ENCODE assay signal across 13 cellular contexts in genomic region chr18:43751203-43751602, GRCh38.
A peak's percentile ranks its signal among the peaks of the same experiment; 100 is the strongest.
DNase-seq lines count a peak whose midpoint lies in the region; ATAC-seq and TF ChIP-seq lines count a peak whose summit lies in the region.
"Had no signal": no experiment of that assay in that cellular context is flagged by ENCODE, and none has a peak within 500 bp of the region (broad histone marks: within the 10 kb centered on the region; RNA-seq: fewer than 3 reads in every experiment).

No MANE protein-coding gene starts in this region.

- no peaks in the 10 kb centered on the region for H3K4me1 Mint-ChIP-seq in natural killer cell treated with Interleukin-12 subunit alpha and Interleukin-12 subunit beta and Interleukin-15 and Interleukin-18, amount 100 ng/mL, for 72 hours (ENCODE audit: low read depth in 2 of 2)
- no peaks in the 10 kb centered on the region for H3K4me1 Mint-ChIP-seq in endodermal cell

- no peak overlapping the region for H3K4me3 Mint-ChIP-seq in natural killer cell treated with Interleukin-12 subunit alpha and Interleukin-12 subunit beta and Interleukin-15 and Interleukin-18, amount 100 ng/mL, for 72 hours
- H3K4me3 Mint-ChIP-seq in endodermal cell = no peak overlapping the region

- peak overlapping the region; percentile 41 for H3K27ac ChIP-seq in RWPE2 (ENCODE audit: poor library complexity, severe bottlenecking)
- no peak overlapping the region for H3K27ac ChIP-seq in endodermal cell (ENCODE audit: low read depth, low read length)
- H3K27ac ChIP-seq: BLaER1 treated with 17β-estradiol and CSF1 and Interleukin-3, amounts not matched to agents 10 nM and 100 nM had no signal

- H3K36me3 Mint-ChIP-seq in natural killer cell treated with Interleukin-12 subunit alpha and Interleukin-12 subunit beta and Interleukin-15 and Interleukin-18, amount 100 ng/mL, for 72 hours = no peaks in the 10 kb centered on the region
- H3K36me3 Mint-ChIP-seq in endodermal cell (ENCODE audit: low read depth) = no peaks in the 10 kb centered on the region

- TF ChIP-seq CTCF in RWPE2 (IDR thresholded peaks at IDR 0.05; ENCODE audit: poor library complexity, severe bottlenecking) (no peak), epithelial cell of esophagus (IDR thresholded peaks at IDR 0.05; ENCODE audit: insufficient read depth, low read depth, low read length, missing control alignments) (no peak), retinal pigment epithelial cell (conservative IDR thresholded peaks at IDR 0.05; ENCODE audit: low read depth, low read length) (no peak), endodermal cell (conservative IDR thresholded peaks at IDR 0.05) (no peak)

- no peaks in the 10 kb centered on the region for H3K27me3 Mint-ChIP-seq in natural killer cell treated with Interleukin-12 subunit alpha and Interleukin-12 subunit beta and Interleukin-15 and Interleukin-18, amount 100 ng/mL, for 72 hours
- no peaks in the 10 kb centered on the region for H3K27me3 Mint-ChIP-seq in endodermal cell (ENCODE audit: insufficient read depth)

- H3K27me3 ChIP-seq in RWPE2 (ENCODE audit: insufficient read depth, poor library complexity, severe bottlenecking) (no peaks in the 10 kb centered on the region), endodermal cell (ENCODE audit: control insufficient read depth, insufficient read depth, low read length, poor library complexity, severe bottlenecking) (no peaks in the 10 kb centered on the region)
- H3K27me3 ChIP-seq: BLaER1 treated with 17β-estradiol and CSF1 and Interleukin-3, amounts not matched to agents 10 nM and 100 nM had no signal

- peaks cover 11% of the 10 kb centered on the region for H3K9me3 Mint-ChIP-seq in natural killer cell treated with Interleukin-12 subunit alpha and Interleukin-12 subunit beta and Interleukin-15 and Interleukin-18, amount 100 ng/mL, for 72 hours
- H3K9me3 Mint-ChIP-seq in endodermal cell = peaks cover 12% of the 10 kb centered on the region

- H3K4me3 ChIP-seq in RWPE2 (ENCODE audit: severe bottlenecking) (no peak overlapping the region), epithelial cell of esophagus (ENCODE audit: low read length) (no peak overlapping the region), retinal pigment epithelial cell (ENCODE audit: low read length) (no peak overlapping the region), endodermal cell (ENCODE audit: low read length) (no peak overlapping the region)
- H3K4me3 ChIP-seq: BLaER1 treated with 17β-estradiol and CSF1 and Interleukin-3, amounts not matched to agents 10 nM and 100 nM had no signal

- ATAC-seq in RWPE2 (ENCODE audit: low read depth) = 0 out of 3 replicates have a peak, but pooled peaks have one; percentile 10
- ATAC-seq in natural killer cell treated with Interleukin-12 subunit alpha and Interleukin-12 subunit beta and Interleukin-15 and Interleukin-18, amount 100 ng/mL, for 72 hours = no peak
- no peak for ATAC-seq in left cardiac atrium
- ATAC-seq in GM21360 (IDR thresholded peaks at IDR 0.05; ENCODE audit: unreplicated experiment) = no peak
- ATAC-seq: Panc1 had no signal

- H3K4me1 ChIP-seq in RWPE2 (ENCODE audit: insufficient read depth, poor library complexity, severe bottlenecking) (peaks cover 7% of the 10 kb centered on the region), endodermal cell (ENCODE audit: control insufficient read depth, insufficient read depth, low read length) (no peaks in the 10 kb centered on the region)
- H3K4me1 ChIP-seq: BLaER1 treated with 17β-estradiol and CSF1 and Interleukin-3, amounts not matched to agents 10 nM and 100 nM had no signal

- intact Hi-C loops in left cardiac atrium (cut with DNase I) = no loop called here

- H3K36me3 ChIP-seq in RWPE2 (ENCODE audit: low read depth) (no peaks in the 10 kb centered on the region), endodermal cell (ENCODE audit: control insufficient read depth, insufficient read depth, low read length) (no peaks in the 10 kb centered on the region)
- H3K36me3 ChIP-seq: BLaER1 treated with 17β-estradiol and CSF1 and Interleukin-3, amounts not matched to agents 10 nM and 100 nM had no signal

- H3K9me3 ChIP-seq in RWPE2 (ENCODE audit: severe bottlenecking) = peaks cover 3% of the 10 kb centered on the region
- peaks cover 13% of the 10 kb centered on the region for H3K9me3 ChIP-seq in endodermal cell (ENCODE audit: control insufficient read depth, low read length)

- H3K27ac Mint-ChIP-seq in natural killer cell treated with Interleukin-12 subunit alpha and Interleukin-12 subunit beta and Interleukin-15 and Interleukin-18, amount 100 ng/mL, for 72 hours = no peak overlapping the region
- H3K27ac Mint-ChIP-seq in endodermal cell = no peak overlapping the region

- peak; percentile 19 for DNase-seq in HS-5 (ENCODE audit: low read depth)
- DNase-seq in RWPE2 (ENCODE audit: low spot score) = no peak
- peak; percentile 23 for DNase-seq in epithelial cell of esophagus (ENCODE audit: low read depth)
- peak; percentile 58 for DNase-seq in retinal pigment epithelial cell (ENCODE audit: low read depth)
- no peak for DNase-seq in natural killer cell treated with Interleukin-12 subunit alpha and Interleukin-12 subunit beta and Interleukin-15 and Interleukin-18, amount 100 ng/mL, for 72 hours (ENCODE audit: low spot score)
- DNase-seq in left cardiac atrium = no peak
- no peak for DNase-seq in endodermal cell
- DNase-seq: NCI-H1048, NCI-H774, SHP77 had no signal

- no peak overlapping the region for H3K9ac ChIP-seq in endodermal cell (ENCODE audit: extremely low read depth, low read length, poor library complexity, severe bottlenecking)
- H3K9ac ChIP-seq: BLaER1 treated with 17β-estradiol and CSF1 and Interleukin-3, amounts not matched to agents 10 nM and 100 nM had no signal

Comparison
In these comparisons a context has a peak if more than half of its experiments do, and no peak if none do; other contexts are left out.
1. DNase-seq: peak in HS-5 (single experiment), epithelial cell of esophagus (single experiment) and retinal pigment epithelial cell (single experiment); none in RWPE2 (single experiment), natural killer cell treated with Interleukin-12 subunit alpha and Interleukin-12 subunit beta and Interleukin-15 and Interleukin-18, amount 100 ng/mL, for 72 hours (single experiment), left cardiac atrium (single experiment) and endodermal cell (single experiment).